In the genomic region with DNA sequence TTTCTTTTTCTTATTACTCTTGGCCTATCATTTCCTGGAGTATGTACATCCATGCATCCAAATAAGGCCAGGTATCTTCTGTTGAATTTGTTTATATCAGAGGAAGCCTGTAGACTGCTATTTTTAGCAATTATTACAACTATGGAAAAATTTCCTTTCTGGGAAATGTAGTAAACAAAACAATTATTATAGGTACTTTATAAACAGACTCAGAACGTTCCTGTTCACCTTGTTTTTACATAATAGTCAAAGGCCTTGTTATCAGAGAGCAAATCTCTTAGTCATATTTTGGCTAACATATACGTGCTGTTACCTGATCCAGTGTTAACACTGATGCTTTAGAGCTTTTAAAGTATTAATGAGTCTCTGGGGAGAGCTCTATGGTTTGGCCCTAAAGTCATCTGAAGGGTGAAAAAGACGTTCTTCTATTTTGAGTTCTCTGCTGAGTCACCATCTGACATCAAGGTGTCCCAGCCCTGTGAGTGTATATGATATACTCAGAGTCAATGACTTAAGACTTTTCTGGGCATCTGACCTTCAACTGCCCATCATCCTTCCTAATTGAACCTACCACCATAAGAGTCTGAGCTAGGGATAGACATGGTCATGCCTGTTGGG, we compare ENCODE assay signal across 10 cellular contexts. TPM values are rescaled to one million over a fixed set of nuclear protein-coding genes. Genes with fewer than 3 reads are reported as not detected.
A peak's percentile ranks its signal among the peaks of the same experiment; 100 is the strongest.
DNase-seq lines count a peak whose midpoint lies in the region; ATAC-seq and TF ChIP-seq lines count a peak whose summit lies in the region.
"Had no signal": no experiment of that assay in that cellular context is flagged by ENCODE, and none has a peak within 500 bp of the region (broad histone marks: within the 10 kb centered on the region; RNA-seq: fewer than 3 reads in every experiment).

No MANE protein-coding gene starts in this region.

- H3K4me3 Mint-ChIP-seq in neural progenitor cell = no peak overlapping the region
- H3K4me3 Mint-ChIP-seq: central memory CD8-positive, alpha-beta T cell had no signal

- H3K36me3 ChIP-seq in thoracic aorta (peaks cover 4% of the 10 kb centered on the region), neural progenitor cell (no peaks in the 10 kb centered on the region)

- no peaks in the 10 kb centered on the region for H4K20me1 ChIP-seq in neural progenitor cell (ENCODE audit: low read depth)

- DNase-seq in HEK293T (ENCODE audit: extremely low spot score) = no peak
- DNase-seq in NCI-H2171 (lab: John Stamatoyannopoulos, UW) = peak; percentile 81
- peak; percentile 7 for DNase-seq in fibroblast of gingiva (ENCODE audit: low read depth)
- DNase-seq in thoracic aorta (ENCODE audit: low spot score) = no peak
- no peak for DNase-seq in globus pallidus (ENCODE audit: low spot score)
- no peak for DNase-seq in stimulated activated CD4-positive, alpha-beta T cell treated with anti-CD3 and anti-CD28 coated beads, Interleukin-4, amount 100 ng/mL, for 4 hours
- DNase-seq in NOMO-1 treated with DMSO at 0.1 percent for 48 hours (lab: John Stamatoyannopoulos, UW; ENCODE audit: unreplicated experiment) = no peak
- no peak for DNase-seq in neural progenitor cell (ENCODE audit: low spot score)

- peak; percentile 30 for ATAC-seq in thoracic aorta (ENCODE audit: insufficient number of reproducible peaks, low FRiP score, low read depth)

- peaks cover 10% of the 10 kb centered on the region for H3K27me3 Mint-ChIP-seq in neural progenitor cell (ENCODE audit: insufficient read depth, low read depth)
- H3K27me3 Mint-ChIP-seq: central memory CD8-positive, alpha-beta T cell had no signal

- no peak overlapping the region for H2AFZ ChIP-seq in neural progenitor cell (replicated peaks)

- CTCF ChIA-PET in HEK293T (lab: Yijun Ruan, JAX) = no interaction called here

- no peaks in the 10 kb centered on the region for H3K79me2 ChIP-seq in neural progenitor cell (ENCODE audit: low read depth)

- H3K4me1 ChIP-seq in thoracic aorta (ENCODE audit: control insufficient read depth in 1 of 2, low read depth in 2 of 2) = peaks cover 41 to 87% of the 10 kb centered on the region in 2 donors
- peaks cover 22% of the 10 kb centered on the region for H3K4me1 ChIP-seq in neural progenitor cell

- peaks cover 19% of the 10 kb centered on the region for H3K9me3 Mint-ChIP-seq in neural progenitor cell

- no peak overlapping the region for H3K9ac ChIP-seq in neural progenitor cell

- H3K36me3 Mint-ChIP-seq in neural progenitor cell = peaks cover 7% of the 10 kb centered on the region

- peaks cover 15% of the 10 kb centered on the region for H3F3A ChIP-seq in neural progenitor cell (ENCODE audit: low read depth)

- no peak overlapping the region for H3K27ac Mint-ChIP-seq in neural progenitor cell

- peak overlapping the region; percentile 45 for H3K4me3 ChIP-seq in thoracic aorta
- H3K4me3 ChIP-seq in neural progenitor cell = no peak overlapping the region

- H3K9me3 ChIP-seq in thoracic aorta (no peaks in the 10 kb centered on the region), neural progenitor cell (ENCODE audit: low read depth) (no peaks in the 10 kb centered on the region)

- POLR2A ChIA-PET in HEK293T (lab: Yijun Ruan, JAX) = no interaction called here

- H3K4me1 Mint-ChIP-seq in neural progenitor cell = peaks cover 41% of the 10 kb centered on the region
- H3K4me1 Mint-ChIP-seq: central memory CD8-positive, alpha-beta T cell had no signal

- H3K27ac ChIP-seq in thoracic aorta (peak overlapping the region; percentile 81 to 96), neural progenitor cell (no peak overlapping the region)

- H3K4me2 ChIP-seq in neural progenitor cell = no peak overlapping the region

- TF ChIP-seq CTCF in thoracic aorta (IDR thresholded peaks at IDR 0.05) = no peak
- TF ChIP-seq CTCF in neural progenitor cell (IDR thresholded peaks at IDR 0.05) = no peak

- H3K27me3 ChIP-seq in thoracic aorta (replicated peaks; ENCODE audit: insufficient read depth) = no peaks in the 10 kb centered on the region
- peaks cover 76% of the 10 kb centered on the region for H3K27me3 ChIP-seq in neural progenitor cell

TF ChIP-seq in HEK293T, 16 proteins besides CTCF, POLR2A, EP300 and RAD21:
- TF ChIP-seq TARDBP (IDR thresholded peaks at IDR 0.05) (no peak), PKNOX1 (IDR thresholded peaks at IDR 0.05) (peak; percentile 29; the same call in 1 of the 2 replicates), HDGF (IDR thresholded peaks at IDR 0.05; ENCODE audit: borderline replicate concordance) (no peak), NFRKB (IDR thresholded peaks at IDR 0.05) (no peak)

RNA-seq across cellular contexts. Expression of gene SPARCL1, which starts 7.3 kb away (rescaled TPM):
- total RNA-seq in thoracic aorta = 1,000 to 10,000 TPM; 1,225 to 2,315 TPM
- 0.43 TPM in 1 of 2 replicates, not detected in the other for total RNA-seq in neural progenitor cell (ENCODE audit: low replicate concordance)
- total RNA-seq: SK-MEL-5 had no signal

Comparison
In these comparisons a context has a peak if more than half of its experiments do, and no peak if none do; other contexts are left out.
1. DNase-seq: peak in NCI-H2171 (single experiment) and fibroblast of gingiva (single experiment); none in HEK293T (single experiment), thoracic aorta (single experiment), globus pallidus (single experiment), stimulated activated CD4-positive, alpha-beta T cell treated with anti-CD3 and anti-CD28 coated beads, Interleukin-4, amount 100 ng/mL, for 4 hours (0 of 2), NOMO-1 treated with DMSO at 0.1 percent for 48 hours (single experiment) and neural progenitor cell (single experiment).
2. RNA of gene SPARCL1, which starts 7.3 kb away (total RNA-seq): 1,225 to 2,315 TPM in thoracic aorta; 0.43 TPM in neural progenitor cell; every median in the first group is over 100 times any median in the second.